In genomic region chr12:24561411-24561871, GRCh38 we compare ENCODE assay signal across 8 cellular contexts.
A peak's percentile ranks its signal among the peaks of the same experiment; 100 is the strongest.
DNase-seq lines count a peak whose midpoint lies in the region; ATAC-seq and TF ChIP-seq lines count a peak whose summit lies in the region.

No MANE protein-coding gene starts in this region.

- no peak for ATAC-seq in activated CD8-positive, alpha-beta T cell treated with anti-CD3 and anti-CD28 coated beads, Interleukin-2, amount 10 ng/mL, durations not matched to agents 7 days and 5 days
- ATAC-seq in left cardiac atrium (peak; percentile 31 to 58), HG03439 (IDR thresholded peaks at IDR 0.05; ENCODE audit: unreplicated experiment) (no peak), GM19467 (IDR thresholded peaks at IDR 0.05; ENCODE audit: unreplicated experiment) (no peak)

- peak overlapping the region; percentile 67 to 78 for H3K27ac ChIP-seq in prostate gland

- peaks cover 63% of the 10 kb centered on the region for H3K27me3 Mint-ChIP-seq in activated CD4-positive, alpha-beta T cell treated with anti-CD3 and anti-CD28 coated beads, Interleukin-2, amount 10 ng/mL, durations not matched to agents 7 days and 5 days
- H3K27me3 Mint-ChIP-seq in activated CD8-positive, alpha-beta T cell treated with anti-CD3 and anti-CD28 coated beads, Interleukin-2, amount 10 ng/mL, durations not matched to agents 7 days and 5 days (ENCODE audit: low read depth) = peaks cover 60% of the 10 kb centered on the region

- no peaks in the 10 kb centered on the region for H3K36me3 Mint-ChIP-seq in activated CD4-positive, alpha-beta T cell treated with anti-CD3 and anti-CD28 coated beads, Interleukin-2, amount 10 ng/mL, durations not matched to agents 7 days and 5 days (ENCODE audit: low read depth)
- no peaks in the 10 kb centered on the region for H3K36me3 Mint-ChIP-seq in activated CD8-positive, alpha-beta T cell treated with anti-CD3 and anti-CD28 coated beads, Interleukin-2, amount 10 ng/mL, durations not matched to agents 7 days and 5 days (ENCODE audit: low read depth)

- no peaks in the 10 kb centered on the region for H3K36me3 ChIP-seq in prostate gland

- DNase-seq in activated CD4-positive, alpha-beta T cell treated with anti-CD3 and anti-CD28 coated beads, Interleukin-2, amount 10 ng/mL, durations not matched to agents 7 days and 5 days = no peak
- DNase-seq in activated CD4-positive, alpha-beta T cell treated with anti-CD3 and anti-CD28 coated beads for 4 hours = no peak
- DNase-seq in activated CD8-positive, alpha-beta T cell treated with anti-CD3 and anti-CD28 coated beads, Interleukin-2, amount 10 ng/mL, durations not matched to agents 7 days and 5 days = no peak
- DNase-seq in left cardiac atrium (no peak), prostate gland (ENCODE audit: low spot score) (peak; percentile 10), NCI-H2029 treated with DMSO at 0.1 percent for 48 hours (lab: John Stamatoyannopoulos, UW) (no peak)

- no peak overlapping the region for H3K27ac Mint-ChIP-seq in activated CD4-positive, alpha-beta T cell treated with anti-CD3 and anti-CD28 coated beads, Interleukin-2, amount 10 ng/mL, durations not matched to agents 7 days and 5 days
- no peak overlapping the region for H3K27ac Mint-ChIP-seq in activated CD8-positive, alpha-beta T cell treated with anti-CD3 and anti-CD28 coated beads, Interleukin-2, amount 10 ng/mL, durations not matched to agents 7 days and 5 days

- TF ChIP-seq CTCF in prostate gland (IDR thresholded peaks at IDR 0.05) = no peak

- POLR2A ChIA-PET in activated CD4-positive, alpha-beta T cell treated with anti-CD3 and anti-CD28 coated beads, Interleukin-2, amount 10 ng/mL, durations not matched to agents 7 days and 5 days (lab: Charles Lee) = no interaction called here
- POLR2A ChIA-PET in activated CD8-positive, alpha-beta T cell treated with anti-CD3 and anti-CD28 coated beads, Interleukin-2, amount 10 ng/mL, durations not matched to agents 7 days and 5 days (lab: Charles Lee) = no interaction called here

- H3K4me3 Mint-ChIP-seq in activated CD4-positive, alpha-beta T cell treated with anti-CD3 and anti-CD28 coated beads, Interleukin-2, amount 10 ng/mL, durations not matched to agents 7 days and 5 days = peak overlapping the region; percentile 77
- H3K4me3 Mint-ChIP-seq in activated CD8-positive, alpha-beta T cell treated with anti-CD3 and anti-CD28 coated beads, Interleukin-2, amount 10 ng/mL, durations not matched to agents 7 days and 5 days = peak overlapping the region; percentile 59

- WGBS in prostate gland = 2% methylated on average over 15 of the region's 15 CpGs

- no peaks in the 10 kb centered on the region for H3K9me3 ChIP-seq in prostate gland

- no peaks in the 10 kb centered on the region for H3K4me1 ChIP-seq in prostate gland (replicated peaks)

- TF ChIP-seq POLR2A in prostate gland (IDR thresholded peaks at IDR 0.05) = no peak

- H3K4me3 ChIP-seq in prostate gland = peak overlapping the region; percentile 48 to 65

- CTCF ChIA-PET in activated CD4-positive, alpha-beta T cell treated with anti-CD3 and anti-CD28 coated beads, Interleukin-2, amount 10 ng/mL, durations not matched to agents 7 days and 5 days (lab: Charles Lee) = no interaction called here
- CTCF ChIA-PET in activated CD8-positive, alpha-beta T cell treated with anti-CD3 and anti-CD28 coated beads, Interleukin-2, amount 10 ng/mL, durations not matched to agents 7 days and 5 days (lab: Charles Lee) = no interaction called here

- no peaks in the 10 kb centered on the region for H3K9me3 Mint-ChIP-seq in activated CD4-positive, alpha-beta T cell treated with anti-CD3 and anti-CD28 coated beads, Interleukin-2, amount 10 ng/mL, durations not matched to agents 7 days and 5 days
- no peaks in the 10 kb centered on the region for H3K9me3 Mint-ChIP-seq in activated CD8-positive, alpha-beta T cell treated with anti-CD3 and anti-CD28 coated beads, Interleukin-2, amount 10 ng/mL, durations not matched to agents 7 days and 5 days (ENCODE audit: insufficient read depth)

- no peaks in the 10 kb centered on the region for H3K27me3 ChIP-seq in prostate gland (replicated peaks; ENCODE audit: insufficient read depth)

- peaks cover 10% of the 10 kb centered on the region for H3K4me1 Mint-ChIP-seq in activated CD4-positive, alpha-beta T cell treated with anti-CD3 and anti-CD28 coated beads, Interleukin-2, amount 10 ng/mL, durations not matched to agents 7 days and 5 days
- H3K4me1 Mint-ChIP-seq in activated CD8-positive, alpha-beta T cell treated with anti-CD3 and anti-CD28 coated beads, Interleukin-2, amount 10 ng/mL, durations not matched to agents 7 days and 5 days (ENCODE audit: low read depth) = peaks cover 16% of the 10 kb centered on the region

- intact Hi-C loops in left cardiac atrium (cut with DNase I) = loop anchor here in 1 of 2 donors (10.0 kb wide), 1 partner anchor 167 kb away; no protein-coding TSS in a partner anchor
- intact Hi-C loops in prostate gland (cut with DNase I) = no loop called here

Comparison
In these comparisons a context has a peak if more than half of its experiments do, and no peak if none do; other contexts are left out.
1. ATAC-seq: peak in left cardiac atrium (2 of 2); none in activated CD8-positive, alpha-beta T cell treated with anti-CD3 and anti-CD28 coated beads, Interleukin-2, amount 10 ng/mL, durations not matched to agents 7 days and 5 days (single experiment), HG03439 (single experiment) and GM19467 (single experiment).